Comparison of ENCODE assay signal across 8 cellular contexts in the genomic region with DNA sequence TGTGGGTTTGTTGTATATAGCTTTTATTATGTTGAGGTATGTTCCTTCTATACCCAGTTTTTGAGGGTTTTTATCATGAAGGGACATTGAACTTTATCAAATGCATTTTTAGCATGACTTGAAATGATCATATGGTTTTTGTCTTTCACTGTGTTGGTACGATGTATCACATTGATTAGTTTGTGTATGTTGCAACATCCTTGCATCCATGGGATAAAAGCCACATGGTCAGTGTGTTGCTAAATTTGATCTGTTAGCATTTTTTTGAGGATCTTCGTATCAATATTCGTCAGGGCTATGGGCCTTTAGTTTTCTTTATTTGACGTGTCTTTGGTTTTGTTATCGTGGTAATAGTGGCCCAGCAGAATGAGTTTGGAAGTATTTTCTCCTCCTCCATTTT.
"Had no signal": no experiment of that assay in that cellular context is flagged by ENCODE, and none has a peak within 500 bp of the region (broad histone marks: within the 10 kb centered on the region; RNA-seq: fewer than 3 reads in every experiment).

No MANE protein-coding gene starts in this region.

- FAIRE-seq: G401.6, GM12878, GM12891, GM12892, GM18507, GM19239 had no signal

- DNase-seq: GDM1, GF-D8 had no signal

- H3K4me3 ChIP-seq: GM12878 had no signal

- ATAC-seq: GM12878 had no signal
